In genomic region chr5:76744632-76745031, GRCh38 we compare ENCODE assay signal across 22 cellular contexts.
"Had no signal": no experiment of that assay in that cellular context is flagged by ENCODE, and none has a peak within 500 bp of the region (broad histone marks: within the 10 kb centered on the region; RNA-seq: fewer than 3 reads in every experiment).

No MANE protein-coding gene starts in this region.

- H3K27ac ChIP-seq: HL-60, SJSA1, SK-N-MC had no signal

- H3K9me3 ChIP-seq: SJSA1 had no signal

- FAIRE-seq: RCC 7860 had no signal

- H3K4me3 ChIP-seq: SJSA1, SK-N-MC had no signal

- H3K27me3 ChIP-seq: SJSA1 had no signal

- H3K36me3 ChIP-seq: SJSA1 had no signal

- DNase-seq: Karpas-422, KG1, MM.1S, NCI-H1092 treated with DMSO at 0.1 percent for 48 hours, NCI-H1436, NCI-H187, NCI-H2029, NCI-H2081 treated with DMSO at 0.1 percent for 48 hours, NCI-H2171, NCI-H226, NCI-H446, NCI-H510A, NCI-H524 treated with DMSO at 0.1 percent for 48 hours, NCI-H69, NCI-H774, Right ventricle myocardium superior, RPMI8226, SIG-M5 had no signal
